ENCODE assay signal across 24 cellular contexts in the genomic region with DNA sequence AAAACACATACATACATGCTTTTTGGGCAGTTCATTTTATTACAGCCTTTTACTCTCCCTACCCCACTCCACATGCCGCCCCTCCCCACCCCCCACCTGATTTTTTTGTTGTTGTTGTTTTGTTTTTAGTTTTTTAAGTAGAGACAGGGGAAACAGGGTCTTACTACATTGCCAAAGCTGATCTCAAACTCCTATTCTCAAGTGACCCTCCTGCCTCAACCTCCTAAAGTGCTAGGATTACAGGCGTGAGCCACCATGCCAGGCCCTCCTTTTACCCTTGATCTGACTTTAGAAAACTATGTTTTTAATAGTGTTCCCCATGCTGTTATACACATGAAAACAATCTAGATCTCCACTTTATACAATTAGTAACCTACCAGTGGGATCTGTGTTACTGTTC. TPM values are rescaled to one million over a fixed set of nuclear protein-coding genes. Genes with fewer than 3 reads are reported as not detected.
"Had no signal": no experiment of that assay in that cellular context is flagged by ENCODE, and none has a peak within 500 bp of the region (broad histone marks: within the 10 kb centered on the region; RNA-seq: fewer than 3 reads in every experiment).

No MANE protein-coding gene starts in this region.

- H3K27me3 ChIP-seq: dorsolateral prefrontal cortex, heart left ventricle, ovary, testis, tibial nerve, upper lobe of right lung, vagina had no signal

- H3K9me3 ChIP-seq: heart left ventricle, ovary, testis, tibial nerve, upper lobe of right lung, vagina had no signal

- H3K4me1 Mint-ChIP-seq: neural crest cell had no signal

- H3K27me3 Mint-ChIP-seq: naive B cell; stimulated activated naive CD8-positive, alpha-beta T cell treated with anti-CD3 and anti-CD28 coated beads, Interleukin-15, amount 100 ng/mL, for 72 hours had no signal

- ATAC-seq: esophagus mucosa; heart left ventricle; left colon; left ventricle myocardium superior; right cardiac atrium; stimulated activated effector memory CD8-positive, alpha-beta T cell treated with anti-CD3 and anti-CD28 coated beads, Interleukin-12 subunit alpha, Interleukin-12 subunit beta, amount 100 ng/mL, for 72 hours; stimulated activated naive CD8-positive, alpha-beta T cell treated with anti-CD3 and anti-CD28 coated beads, Interleukin-15, amount 100 ng/mL, for 72 hours; upper lobe of right lung had no signal

- H3K27ac Mint-ChIP-seq: stimulated activated effector memory CD8-positive, alpha-beta T cell treated with anti-CD3 and anti-CD28 coated beads, Interleukin-12 subunit alpha, Interleukin-12 subunit beta, amount 100 ng/mL, for 72 hours had no signal

- DNase-seq: cortex of kidney; dorsolateral prefrontal cortex; effector CD8-positive, alpha-beta T cell; heart left ventricle; hippocampal formation; left colon; left ventricle myocardium superior; mesendoderm; naive B cell; nucleus accumbens; ovary; right cardiac atrium; stimulated activated CD4-positive, alpha-beta T cell treated with anti-CD3 and anti-CD28 coated beads, Interleukin-4, amount 100 ng/mL, for 1 hour; stimulated activated CD8-positive, alpha-beta memory T cell treated with anti-CD3 and anti-CD28 coated beads, Interleukin-4, amount 100 ng/mL, for 48 hours; stimulated activated naive CD8-positive, alpha-beta T cell treated with anti-CD3 and anti-CD28 coated beads, Interleukin-15, amount 100 ng/mL, for 72 hours; testis; upper lobe of right lung had no signal

- H3K27ac ChIP-seq: heart left ventricle, ovary, tibial nerve, upper lobe of right lung, vagina had no signal

- H3K4me3 Mint-ChIP-seq: naive B cell; neural crest cell; stimulated activated effector memory CD8-positive, alpha-beta T cell treated with anti-CD3 and anti-CD28 coated beads, Interleukin-12 subunit alpha, Interleukin-12 subunit beta, amount 100 ng/mL, for 72 hours; stimulated activated naive CD8-positive, alpha-beta T cell treated with anti-CD3 and anti-CD28 coated beads, Interleukin-15, amount 100 ng/mL, for 72 hours had no signal

- H3K36me3 ChIP-seq: ovary had no signal

- H3K4me3 ChIP-seq: dorsolateral prefrontal cortex, heart left ventricle, lung, ovary, testis, tibial nerve, upper lobe of right lung, vagina had no signal

- H3K9me3 Mint-ChIP-seq: naive B cell; neural crest cell; stimulated activated effector memory CD8-positive, alpha-beta T cell treated with anti-CD3 and anti-CD28 coated beads, Interleukin-12 subunit alpha, Interleukin-12 subunit beta, amount 100 ng/mL, for 72 hours; stimulated activated naive CD8-positive, alpha-beta T cell treated with anti-CD3 and anti-CD28 coated beads, Interleukin-15, amount 100 ng/mL, for 72 hours had no signal

RNA-seq across cellular contexts. Expression of gene DNAH12, which starts 26.7 kb away (rescaled TPM):
- total RNA-seq: kidney epithelial cell had no signal
